Comparison of ENCODE assay signal across 9 cellular contexts in the genomic region with DNA sequence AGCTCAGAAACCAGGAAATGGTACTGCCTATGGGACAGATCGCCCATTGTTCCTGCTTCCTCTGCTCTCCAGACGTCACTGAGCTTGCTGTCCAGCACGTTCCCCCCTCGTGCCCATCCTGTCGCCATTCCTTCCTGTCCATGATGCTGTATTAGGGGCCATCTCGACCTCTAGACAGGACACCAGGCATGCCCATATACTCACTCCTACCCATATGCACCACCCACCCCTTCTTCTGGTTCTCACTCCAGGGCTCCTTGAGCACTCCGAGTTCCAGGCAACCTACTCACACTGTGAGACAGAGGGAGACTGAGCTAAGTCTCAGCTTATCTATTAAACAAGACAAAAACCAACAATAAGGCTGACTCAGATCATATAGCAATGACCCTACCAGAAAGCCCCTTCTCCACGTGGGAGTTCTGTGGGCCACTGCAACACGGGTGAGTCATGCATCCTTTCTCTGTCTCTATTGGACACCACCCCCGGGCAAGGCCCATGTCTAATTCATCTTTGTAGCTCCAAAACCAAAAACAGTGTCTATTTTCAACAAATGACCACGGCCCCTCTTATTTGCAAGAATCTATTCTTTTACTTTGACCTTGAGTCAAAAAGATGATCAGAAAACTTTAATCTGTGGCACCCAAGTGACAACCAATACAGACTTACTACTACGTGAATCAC.
DNase-seq lines count a peak whose midpoint lies in the region; ATAC-seq and TF ChIP-seq lines count a peak whose summit lies in the region.
"Had no signal": no experiment of that assay in that cellular context is flagged by ENCODE, and none has a peak within 500 bp of the region (broad histone marks: within the 10 kb centered on the region; RNA-seq: fewer than 3 reads in every experiment).

No MANE protein-coding gene starts in this region.

- no peak overlapping the region for H3K4me3 ChIP-seq in AG09309 (ENCODE audit: control insufficient read depth, low read depth, low read length)
- no peak overlapping the region for H3K4me3 ChIP-seq in NB4 (ENCODE audit: low read depth, low read length)
- H3K4me3 ChIP-seq in epithelial cell of proximal tubule (ENCODE audit: low read depth, low read length), result no peak overlapping the region

- no peak overlapping the region for H3K27ac Mint-ChIP-seq in nephron progenitor cell

- TF ChIP-seq CTCF in AG09309 (IDR thresholded peaks at IDR 0.05; ENCODE audit: control insufficient read depth, insufficient read depth, low read depth, low read length, missing control alignments), result no peak
- no peak for TF ChIP-seq CTCF in NB4 (IDR thresholded peaks at IDR 0.05; ENCODE audit: low read depth, low read length)
- no peak for TF ChIP-seq CTCF in epithelial cell of proximal tubule (conservative IDR thresholded peaks at IDR 0.05; ENCODE audit: low read depth, low read length)
- TF ChIP-seq CTCF in omental fat pad (IDR thresholded peaks at IDR 0.05), result no peak
- no peak for TF ChIP-seq CTCF in nephron progenitor cell (IDR thresholded peaks at IDR 0.05)

- no peak for TF ChIP-seq POLR2A in NB4 (IDR thresholded peaks at IDR 0.05; ENCODE audit: extremely low read depth, insufficient read length)

- no peak overlapping the region for H3K4me3 Mint-ChIP-seq in nephron progenitor cell

- H3K4me1 Mint-ChIP-seq in nephron progenitor cell, result peaks cover 29% of the 10 kb centered on the region

- DNase-seq in AG09309 (ENCODE audit: low read depth), result peak; percentile 52
- peak; percentile 89 for DNase-seq in NB4 (ENCODE audit: low read depth)
- peak; percentile 55 for DNase-seq in epithelial cell of proximal tubule (ENCODE audit: low read depth)
- DNase-seq in omental fat pad (ENCODE audit: low spot score), result no peak
- no peak for DNase-seq in nephron progenitor cell
- DNase-seq in activated gamma-delta T cell (lab: John Stamatoyannopoulos, UW), result no peak

- peaks cover 6% of the 10 kb centered on the region for H3K36me3 Mint-ChIP-seq in nephron progenitor cell (ENCODE audit: low read depth)

- ATAC-seq in GM19463 (IDR thresholded peaks at IDR 0.05; ENCODE audit: unreplicated experiment) (peak; percentile 88), omental fat pad (ENCODE audit: low FRiP score) (peak; percentile 74), HG03521 (IDR thresholded peaks at IDR 0.05; ENCODE audit: unreplicated experiment) (no peak)
- ATAC-seq: HCT116 had no signal

- H3K9me3 Mint-ChIP-seq in nephron progenitor cell, result no peaks in the 10 kb centered on the region

- peaks cover 10% of the 10 kb centered on the region for H3K27me3 Mint-ChIP-seq in nephron progenitor cell (ENCODE audit: low read depth, poor library complexity)

Comparison
In these comparisons a context has a peak if more than half of its experiments do, and no peak if none do; other contexts are left out.
1. DNase-seq: peak in AG09309 (single experiment), NB4 (single experiment) and epithelial cell of proximal tubule (single experiment); none in omental fat pad (single experiment), nephron progenitor cell (single experiment) and activated gamma-delta T cell (single experiment).